ENCODE assay signal across 22 cellular contexts in the genomic region with DNA sequence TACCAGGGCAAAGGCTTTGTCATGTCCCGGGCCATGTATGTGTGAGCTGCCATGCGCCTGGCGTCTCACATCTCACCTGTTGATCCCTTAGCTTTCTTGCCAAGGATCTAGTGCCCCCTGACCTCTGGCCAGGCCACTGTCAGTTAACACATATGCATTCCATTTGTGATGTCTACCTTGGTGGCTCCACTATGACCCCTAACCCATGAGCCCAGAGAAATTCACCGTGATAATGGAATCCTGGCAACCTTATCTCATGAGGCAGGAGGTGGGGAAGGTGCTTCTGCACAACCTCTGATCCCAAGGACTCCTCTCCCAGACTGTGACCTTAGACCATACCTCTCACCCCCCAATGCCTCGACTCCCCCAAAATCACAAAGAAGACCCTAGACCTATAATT. TPM values are rescaled to one million over a fixed set of nuclear protein-coding genes. Genes with fewer than 3 reads are reported as not detected.
"Had no signal": no experiment of that assay in that cellular context is flagged by ENCODE, and none has a peak within 500 bp of the region (broad histone marks: within the 10 kb centered on the region; RNA-seq: fewer than 3 reads in every experiment).

No MANE protein-coding gene starts in this region.

RNA-seq across cellular contexts. Expression of gene APOE, which starts 17.3 kb away (rescaled TPM):
- polyA plus RNA-seq: naive thymus-derived CD4-positive, alpha-beta T cell had no signal

RNA-seq across cellular contexts. Expression of gene APOC1, which starts 26.1 kb away (rescaled TPM):
- total RNA-seq: mononuclear cell; natural killer cell treated with Interleukin-12 subunit alpha and Interleukin-12 subunit beta and Interleukin-15 and Interleukin-18, amount 100 ng/mL, for 72 hours had no signal
- polyA plus RNA-seq: naive thymus-derived CD4-positive, alpha-beta T cell had no signal

RNA-seq across cellular contexts. Expression of gene APOC4, which starts 53.7 kb away (rescaled TPM):
- total RNA-seq: hepatocyte; kidney epithelial cell; left ventricle myocardium inferior; lower leg skin; lung; mesothelial cell of epicardium; mononuclear cell; naive thymus-derived CD4-positive, alpha-beta T cell; natural killer cell treated with Interleukin-12 subunit alpha and Interleukin-12 subunit beta and Interleukin-15 and Interleukin-18, amount 100 ng/mL, for 72 hours; occipital lobe; osteocyte; posterior vena cava; pulmonary artery endothelial cell; renal cortical epithelial cell; right atrium auricular region; skeletal muscle tissue; smooth muscle cell; subcutaneous adipose tissue; suprapubic skin; thoracic aorta; ureter; uterus had no signal
- polyA plus RNA-seq: hepatocyte; naive thymus-derived CD4-positive, alpha-beta T cell; smooth muscle cell had no signal
